Comparison of ENCODE assay signal across 1 cellular context in genomic region chr1:159937014-159937750, GRCh38.
TF ChIP-seq lines count a peak whose summit lies in the region.

No MANE protein-coding gene starts in this region.

TF ChIP-seq in SK-N-SH treated with all-trans-retinoic acid at 6 μM for 48 hours, 23 proteins besides CTCF, POLR2A, EP300 and RAD21 (continued from another document):
- TF ChIP-seq PATZ1 (CRISPR knock-in tag; IDR thresholded peaks at IDR 0.05; ENCODE audit: borderline replicate concordance) (no peak), ZNF565 (CRISPR knock-in tag; conservative IDR thresholded peaks at IDR 0.05; ENCODE audit: low read depth) (no peak), ZNF8 (CRISPR knock-in tag; IDR thresholded peaks at IDR 0.05) (no peak), ZFP3 (CRISPR knock-in tag; IDR thresholded peaks at IDR 0.05) (no peak), OSR1 (CRISPR knock-in tag; IDR thresholded peaks at IDR 0.05) (no peak)
TF ChIP-seq in SK-N-SH treated with all-trans-retinoic acid at 6 μM for 48 hours: peak in this region for 0.
